9 cellular contexts compared by ENCODE assay signal in genomic region chr6:132401941-132402275, GRCh38. TPM values are rescaled to one million over a fixed set of nuclear protein-coding genes. Genes with fewer than 3 reads are reported as not detected.
DNase-seq lines count a peak whose midpoint lies in the region; ATAC-seq, FAIRE-seq and TF ChIP-seq lines count a peak whose summit lies in the region.
"Had no signal": no experiment of that assay in that cellular context is flagged by ENCODE, and none has a peak within 500 bp of the region (broad histone marks: within the 10 kb centered on the region; RNA-seq: fewer than 3 reads in every experiment).

No MANE protein-coding gene starts in this region.

- TF ChIP-seq RAD21 in GM12878 (IDR thresholded peaks at IDR 0.05; ENCODE audit: insufficient read depth, low read depth, low read length) = no peak

- DNase-seq in HuH-7.5 (ENCODE audit: low spot score) (peak; percentile 18), GM12878 (ENCODE audit: low read depth, low spot score) (no peak), lower lobe of right lung (no peak), middle frontal gyrus (ENCODE audit: extremely low spot score, low spot score) (no peak), COLO668 (lab: John Stamatoyannopoulos, UW; ENCODE audit: unreplicated experiment) (no peak), NOMO-1 treated with DMSO at 0.1 percent for 48 hours (lab: John Stamatoyannopoulos, UW; ENCODE audit: unreplicated experiment) (no peak)
- DNase-seq in activated CD4-positive, CD25-positive, alpha-beta regulatory T cell treated with anti-CD3 and anti-CD28 coated beads, Interleukin-2, amount 50 U/mL, for 72 hours = no peak

- peak overlapping the region; percentile 73; the same call in 1 of the 2 replicates for H2AFZ ChIP-seq in GM12878 (ENCODE audit: control insufficient read depth, low read depth, low read length)

- H3K4me3 ChIP-seq in GM12878 (peak overlapping the region; percentile 74), lower lobe of right lung (peak overlapping the region; percentile 58), subcutaneous abdominal adipose tissue (ENCODE audit: low read depth in 1 of 5, low read length in 5 of 5) (peak overlapping the region; percentile 58 to 82 (median 76))

- H4K20me1 ChIP-seq in GM12878 (ENCODE audit: control insufficient read depth, insufficient read depth) = no peaks in the 10 kb centered on the region

- RAD21 ChIA-PET in GM12878 (lab: Charles Lee; ENCODE audit: unreplicated experiment) = no interaction called here

- H3K27ac ChIP-seq in GM12878 (ENCODE audit: control insufficient read depth, insufficient read depth) (no peak overlapping the region), lower lobe of right lung (no peak overlapping the region), subcutaneous abdominal adipose tissue (ENCODE audit: low read depth, low read length) (no peak overlapping the region)

- POLR2A ChIA-PET in GM12878 (lab: Charles Lee) = no interaction called here

- H3K4me1 ChIP-seq in GM12878 (ENCODE audit: control insufficient read depth, insufficient read depth, low read length) (peaks cover 22% of the 10 kb centered on the region), lower lobe of right lung (peaks cover 10% of the 10 kb centered on the region), subcutaneous abdominal adipose tissue (ENCODE audit: control insufficient read depth in 5 of 5, insufficient read depth in 5 of 5, low read length in 5 of 5) (peaks cover 0 to 15% (median 12%) of the 10 kb centered on the region in 5 donors)

- intact Hi-C loops in GM12878 (cut with micrococcal nuclease; ENCODE audit: unreplicated experiment) (loop anchor here (5.0 kb wide), 1 partner anchor 35 kb away; no protein-coding TSS in a partner anchor), lower lobe of right lung (cut with DNase I) (no loop called here)

- TF ChIP-seq POLR2A in GM12878 (IDR thresholded peaks at IDR 0.05; ENCODE audit: low read depth, low read length) = no peak

- in situ Hi-C loops in GM12878 (cut with MboI) = no loop called here

- no peak for TF ChIP-seq EP300 in GM12878 (IDR thresholded peaks at IDR 0.05; ENCODE audit: borderline replicate concordance in 1 of 2, control insufficient read depth in 1 of 2, low read depth in 2 of 2, low read length in 2 of 2)

- ATAC-seq in GM12878 (no peak), lower lobe of right lung (no peak)

- TF ChIP-seq CTCF in GM12878 (IDR thresholded peaks at IDR 0.05 in 2 of 3, conservative IDR thresholded peaks at IDR 0.05 in 1 of 3; ENCODE audit: control insufficient read depth in 2 of 3, extremely low read depth in 1 of 3, insufficient read depth in 1 of 3, low read depth in 3 of 3, low read length in 3 of 3) (no peak), lower lobe of right lung (IDR thresholded peaks at IDR 0.05) (no peak)

- H3K4me2 ChIP-seq in GM12878 (ENCODE audit: control insufficient read depth, insufficient read depth) = peak overlapping the region; percentile 36

- H3K27me3 ChIP-seq in GM12878 (replicated peaks in 1 of 2; ENCODE audit: control insufficient read depth in 2 of 2, insufficient read depth in 2 of 2, low read length in 1 of 2) (peaks cover 0 to 5% of the 10 kb centered on the region in 2 experiments; a peak in 2 of 4 replicates), lower lobe of right lung (ENCODE audit: low read depth) (peaks cover 38% of the 10 kb centered on the region), subcutaneous abdominal adipose tissue (ENCODE audit: control insufficient read depth in 5 of 5, insufficient read depth in 4 of 5, low read length in 5 of 5) (peaks cover 4 to 30% (median 18%) of the 10 kb centered on the region in 5 donors)

- WGBS in GM12878 (ENCODE audit: insufficient coverage, insufficient replicate concordance, low lambda C conversion rate, missing lambda C conversion rate) = 56% methylated on average over 7 of the region's 13 CpGs

- CTCF ChIA-PET in GM12878 (lab: Yijun Ruan, JAX) = no interaction called here

- no peak for FAIRE-seq in GM12878 (lab: Jason Lieb, UNC)
- FAIRE-seq: GM18507 had no signal

- H3K9ac ChIP-seq in GM12878 (ENCODE audit: control insufficient read depth, insufficient read depth, low read length) = peak overlapping the region; percentile 64; the same call in 1 of the 2 replicates
- H3K9ac ChIP-seq in subcutaneous abdominal adipose tissue (ENCODE audit: low read length in 5 of 5) = no peak overlapping the region

- SMC1A ChIA-PET in GM12878 (lab: Charles Lee; ENCODE audit: uncharacterized antibody, unreplicated experiment) = no interaction called here

- H3K36me3 ChIP-seq in GM12878 (ENCODE audit: control insufficient read depth in 2 of 2, insufficient read depth in 2 of 2, low read length in 1 of 2) (no peaks in the 10 kb centered on the region), lower lobe of right lung (no peaks in the 10 kb centered on the region), subcutaneous abdominal adipose tissue (ENCODE audit: control insufficient read depth in 5 of 5, insufficient read depth in 5 of 5, low read length in 5 of 5) (no peaks in the 10 kb centered on the region)

- no TSS peak for BruUV-seq in GM12878 (replicated peaks; lab: Mats Ljungman, UMichigan)

- H3K79me2 ChIP-seq in GM12878 (ENCODE audit: control insufficient read depth, insufficient read depth, low read length) = peaks cover 6% of the 10 kb centered on the region

- H3K9me3 ChIP-seq in GM12878 (replicated peaks; ENCODE audit: control insufficient read depth, insufficient read depth, low read length) (no peaks in the 10 kb centered on the region; the same call in 2 of the 3 replicates), lower lobe of right lung (no peaks in the 10 kb centered on the region), subcutaneous abdominal adipose tissue (ENCODE audit: control insufficient read depth in 5 of 5, low read length in 5 of 5) (peaks cover 0 to under 1% (median 0%) of the 10 kb centered on the region in 5 donors)

TF ChIP-seq in GM12878, 131 proteins besides CTCF, POLR2A, EP300 and RAD21:
- no peak for TF ChIP-seq BMI1 (IDR thresholded peaks at IDR 0.05; ENCODE audit: borderline replicate concordance)
- no peak for TF ChIP-seq HCFC1 (IDR thresholded peaks at IDR 0.05; ENCODE audit: low read length)
- TF ChIP-seq E4F1 (IDR thresholded peaks at IDR 0.05; ENCODE audit: borderline replicate concordance, partially characterized antibody) = no peak
- TF ChIP-seq CHD4 (IDR thresholded peaks at IDR 0.05) = no peak
- no peak for TF ChIP-seq RUNX3 (IDR thresholded peaks at IDR 0.05; ENCODE audit: low read length)
TF ChIP-seq in GM12878: peak in this region for 0.

RNA-seq across cellular contexts. Expression of gene MOXD1, which starts 0.6 kb away (rescaled TPM):
- total RNA-seq in GM12878 (2013; cell fraction: nucleolus; rRNA removed) = 8.6 and 10.6 TPM in 2 replicates
- total RNA-seq in GM12878 (2014; rRNA removed) = 0.56 and 0.87 TPM in 2 replicates
- total RNA-seq in GM12878 (2014; rRNA removed; fragmentation: Illumina TruSeq; extraction: Trizol) = 0.69 and 0.72 TPM in 2 replicates
- total RNA-seq in GM12878 (2021) = 0.87 and 1.3 TPM in 2 replicates
- 5.2 TPM for polyA plus RNA-seq in GM12878 (2011; ENCODE audit: low read depth)
- 2.1 and 2.9 TPM in 2 replicates for polyA plus RNA-seq in GM12878 (2011; rRNA removed)
- 1.2 and 1.5 TPM in 2 replicates for polyA plus RNA-seq in GM12878 (2011; cell fraction: cytosol; rRNA removed)
- 1.1 TPM in 2 replicates for polyA plus RNA-seq in GM12878 (2011; cell fraction: nucleus; rRNA removed)
- polyA plus RNA-seq in GM12878 (2012) = 4.6 and 5.1 TPM in 2 replicates
- 0.73 and 1.2 TPM in 2 replicates for polyA plus RNA-seq in GM12878 (2014; fragmentation: Illumina TruSeq; extraction: Trizol)
- polyA plus RNA-seq in GM12878 (2014; fragmentation: Nextera tagmentation; extraction: Ambion mirVana) = under 1 TPM; 0.03 to 0.27 TPM
- 0.65 and 0.88 TPM in 2 replicates for polyA plus RNA-seq in GM12878 (2014; rRNA removed)
- polyA plus RNA-seq in GM12878 (2016; fragmentation: Nextera tagmentation; extraction: Ambion mirVana) = under 1 TPM; 0.34 to 0.40 TPM
- 0.88 and 2.2 TPM in 2 replicates for polyA minus RNA-seq in GM12878 (2011; rRNA and poly(A)+ RNA removed)
- polyA minus RNA-seq in GM12878 (2011; cell fraction: cytosol; rRNA and poly(A)+ RNA removed) = 0.53 and 0.73 TPM in 2 replicates
- 1.3 and 2.2 TPM in 2 replicates for polyA minus RNA-seq in GM12878 (2011; cell fraction: nucleus; rRNA and poly(A)+ RNA removed)
- 13.4 TPM for total RNA-seq in lower lobe of right lung
